In the genomic region with DNA sequence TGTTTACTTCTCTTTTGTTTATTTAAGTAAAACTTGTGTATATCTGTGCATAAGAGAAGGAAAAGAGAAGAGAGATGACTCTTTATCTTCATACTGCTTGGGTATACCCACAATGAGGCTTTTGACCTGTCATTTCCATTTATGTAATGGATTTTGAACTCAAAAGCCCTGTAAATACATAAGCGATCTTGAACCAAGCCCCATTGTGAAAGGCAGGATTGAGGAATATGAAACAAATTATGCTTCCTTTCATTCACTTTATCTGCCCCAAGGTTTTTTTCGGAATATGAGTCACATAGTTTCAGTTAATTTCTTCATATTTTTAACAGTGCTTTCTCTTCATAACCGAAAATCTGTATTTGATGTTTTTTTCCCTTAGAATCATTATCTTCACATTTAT, we compare ENCODE assay signal across 9 cellular contexts. TPM values are rescaled to one million over a fixed set of nuclear protein-coding genes. Genes with fewer than 3 reads are reported as not detected.
DNase-seq lines count a peak whose midpoint lies in the region; ATAC-seq and TF ChIP-seq lines count a peak whose summit lies in the region.
"Had no signal": no experiment of that assay in that cellular context is flagged by ENCODE, and none has a peak within 500 bp of the region (broad histone marks: within the 10 kb centered on the region; RNA-seq: fewer than 3 reads in every experiment).

No MANE protein-coding gene starts in this region.

- no peak overlapping the region for H2AK5ac ChIP-seq in IMR-90 (ENCODE audit: low read depth, low read length)

- peak overlapping the region; percentile 61; the same call in 1 of the 2 replicates for H2BK20ac ChIP-seq in IMR-90 (ENCODE audit: low read depth, low read length)

- peak overlapping the region; percentile 6; the same call in 1 of the 2 replicates for H3K27ac ChIP-seq in IMR-90 (ENCODE audit: insufficient read depth, low read length)
- H3K27ac ChIP-seq in smooth muscle cell (ENCODE audit: low read depth): peak overlapping the region; percentile 6

- peak overlapping the region; percentile 38; the same call in 1 of the 3 replicates for H2BK15ac ChIP-seq in IMR-90 (ENCODE audit: low read depth, low read length)

- in situ Hi-C loops in IMR-90 (cut with MboI; ENCODE audit: low sequenced_read_pairs): no loop called here

- H3K4me1 ChIP-seq in IMR-90 (ENCODE audit: control insufficient read depth, insufficient read depth, low read length) (peaks cover 18% of the 10 kb centered on the region), smooth muscle cell (ENCODE audit: low read depth) (no peaks in the 10 kb centered on the region)

- no peak overlapping the region for H4K91ac ChIP-seq in IMR-90 (ENCODE audit: insufficient read depth, low read depth, low read length)

- H3K4ac ChIP-seq in IMR-90 (ENCODE audit: low read depth, low read length): peak overlapping the region; percentile 70; the same call in 1 of the 2 replicates

- peak overlapping the region; percentile 90 for H2BK120ac ChIP-seq in IMR-90 (ENCODE audit: low read depth, low read length)

- H3K9me1 ChIP-seq in IMR-90 (ENCODE audit: insufficient read depth, low read length): peaks cover 18% of the 10 kb centered on the region

- dilution Hi-C loops in IMR-90 (cut with HindIII; ENCODE audit: low sequenced_read_pairs, unreplicated experiment): no loop called here

- H3K14ac ChIP-seq in IMR-90 (replicated peaks; ENCODE audit: low read depth, low read length): no peak overlapping the region; the same call in 1 of the 2 replicates

- H3K56ac ChIP-seq in IMR-90 (ENCODE audit: extremely low read depth, insufficient read depth, low read length): 0 out of 2 replicates have a peak overlapping the region, but pooled peaks have one; percentile 20

- H3K9ac ChIP-seq in IMR-90 (ENCODE audit: low read depth, low read length): no peak overlapping the region
- H3K9ac ChIP-seq in smooth muscle cell (ENCODE audit: low read depth): no peak overlapping the region

- no peak for TF ChIP-seq RAD21 in IMR-90 (IDR thresholded peaks at IDR 0.05; ENCODE audit: low read length)

- H3K36me3 ChIP-seq in IMR-90 (ENCODE audit: control insufficient read depth, insufficient read depth, low read length) (peaks cover 8% of the 10 kb centered on the region), smooth muscle cell (ENCODE audit: low read depth) (no peaks in the 10 kb centered on the region)

- peak overlapping the region; percentile 91 for H2BK5ac ChIP-seq in IMR-90 (ENCODE audit: low read depth, low read length, poor library complexity, severe bottlenecking)

- TF ChIP-seq CTCF in IMR-90 (conservative IDR thresholded peaks at IDR 0.05; ENCODE audit: low read depth, low read length): no peak
- no peak for TF ChIP-seq CTCF in WI38 (IDR thresholded peaks at IDR 0.05; ENCODE audit: low read depth, low read length)
- TF ChIP-seq CTCF in smooth muscle cell (IDR thresholded peaks at IDR 0.05; ENCODE audit: borderline replicate concordance, insufficient read depth, poor library complexity, severe bottlenecking): no peak

- H4K5ac ChIP-seq in IMR-90 (ENCODE audit: low read depth, low read length): peak overlapping the region; percentile 38; the same call in 1 of the 2 replicates

- peak overlapping the region; percentile 73; the same call in 1 of the 2 replicates for H3K23ac ChIP-seq in IMR-90 (ENCODE audit: low read depth, low read length)

- H2AFZ ChIP-seq in IMR-90 (replicated peaks; ENCODE audit: low read length, poor library complexity): no peak overlapping the region
- no peak overlapping the region for H2AFZ ChIP-seq in smooth muscle cell (ENCODE audit: low read depth)

- no peak overlapping the region for H2AK9ac ChIP-seq in IMR-90 (replicated peaks; ENCODE audit: low read depth, low read length, poor library complexity)

- peak overlapping the region; percentile 12; the same call in 1 of the 2 replicates for H3K4me3 ChIP-seq in IMR-90 (ENCODE audit: insufficient read depth, low read depth, low read length)
- peak overlapping the region; percentile 17; the same call in 1 of the 2 replicates for H3K4me3 ChIP-seq in WI38 (ENCODE audit: low read depth, low read length)
- H3K4me3 ChIP-seq in smooth muscle cell: no peak overlapping the region

- no TSS peak for BruUV-seq in IMR-90 (replicated peaks; lab: Mats Ljungman, UMichigan)

- H3K27me3 ChIP-seq in IMR-90 (ENCODE audit: control insufficient read depth, insufficient read depth, low read length) (no peaks in the 10 kb centered on the region), smooth muscle cell (ENCODE audit: low read depth) (no peaks in the 10 kb centered on the region)

- peak overlapping the region; percentile 74 for H3K18ac ChIP-seq in IMR-90 (ENCODE audit: low read depth, low read length)

- no peaks in the 10 kb centered on the region for H3F3A ChIP-seq in smooth muscle cell (ENCODE audit: low read depth)

- no peak for TF ChIP-seq POLR2A in IMR-90 (IDR thresholded peaks at IDR 0.05; ENCODE audit: low read depth, low read length)

- peak overlapping the region in 1 of 2 experiments; percentile 25; a peak in 1 of 4 replicates for H4K8ac ChIP-seq in IMR-90 (ENCODE audit: low read depth in 2 of 2, low read length in 2 of 2)

- ATAC-seq in IMR-90 (ENCODE audit: low read depth) (peak; percentile 74), HG03095 (IDR thresholded peaks at IDR 0.05; ENCODE audit: unreplicated experiment) (no peak)

- H3K9me3 ChIP-seq in IMR-90 (ENCODE audit: control insufficient read depth, insufficient read depth, low read length) (peaks cover 2% of the 10 kb centered on the region; the same call in 1 of the 2 replicates), smooth muscle cell (replicated peaks; ENCODE audit: low read depth) (no peaks in the 10 kb centered on the region)

- H3K79me1 ChIP-seq in IMR-90 (ENCODE audit: low read depth in 1 of 2, low read length in 2 of 2): peaks cover 22 to 59% of the 10 kb centered on the region in 2 experiments

- CTCF ChIA-PET in IMR-90 (lab: Yijun Ruan, JAX): no interaction called here

- POLR2A ChIA-PET in IMR-90 (lab: Charles Lee; ENCODE audit: unreplicated experiment): no interaction called here

- intact Hi-C loops in IMR-90 (cut with micrococcal nuclease): no loop called here

- DNase-seq in IMR-90: peak; percentile 72
- peak; percentile 98 for DNase-seq in foreskin melanocyte
- no peak for DNase-seq in smooth muscle cell (lab: John Stamatoyannopoulos, UW; ENCODE audit: unreplicated experiment)
- DNase-seq in NCI-H1694 (lab: John Stamatoyannopoulos, UW): no peak
- DNase-seq in activated CD4-positive, alpha-beta T cell treated with anti-CD3 and anti-CD28 coated beads for 48 hours: no peak
- no peak for DNase-seq in middle frontal gyrus (ENCODE audit: extremely low spot score, low spot score)
- DNase-seq: NCI-H748 treated with DMSO at 0.1 percent for 48 hours had no signal

- H4K20me1 ChIP-seq in IMR-90 (ENCODE audit: insufficient read depth, low read length) (no peaks in the 10 kb centered on the region), smooth muscle cell (ENCODE audit: low read depth) (peaks cover 3% of the 10 kb centered on the region)

- WGBS in IMR-90 (ENCODE audit: extremely low coverage in 2 of 2, insufficient read length in 1 of 2), 2 experiments: no CpG with 5 or more reads among the region's 3 CpGs
- 88% methylated on average over 3 of the region's 3 CpGs for WGBS in smooth muscle cell (ENCODE audit: low lambda C conversion rate)

- peaks cover 21% of the 10 kb centered on the region for H3K79me2 ChIP-seq in smooth muscle cell (ENCODE audit: low read depth)

- H3K4me2 ChIP-seq in IMR-90 (ENCODE audit: low read depth, low read length): peak overlapping the region; percentile 81; the same call in 1 of the 2 replicates
- peak overlapping the region; percentile 1 for H3K4me2 ChIP-seq in smooth muscle cell

TF ChIP-seq in IMR-90, 13 proteins besides CTCF, POLR2A, EP300 and RAD21:
- TF ChIP-seq NFE2L2 (IDR thresholded peaks at IDR 0.05; ENCODE audit: low read depth, low read length) (no peak), CEBPB (IDR thresholded peaks at IDR 0.05; ENCODE audit: low read depth, low read length) (peak; percentile 54; the same call in 1 of the 2 replicates)

RNA-seq across cellular contexts. Expression of a gene that starts 21.4 kb away (rescaled TPM):
- total RNA-seq in IMR-90 (2012; rRNA removed): 25.5 and 32.8 TPM in 2 replicates
- 14.6 and 15.4 TPM in 2 replicates for polyA plus RNA-seq in IMR-90 (2012; rRNA removed)
- 5.6 and 7.6 TPM in 2 replicates for polyA plus RNA-seq in IMR-90 (2012; cell fraction: cytosol; rRNA removed)
- polyA plus RNA-seq in IMR-90 (2012; cell fraction: nucleus; rRNA removed; ENCODE audit: low replicate concordance): 8.0 and 21.3 TPM in 2 replicates
- 11.0 and 16.9 TPM in 2 replicates for total RNA-seq in smooth muscle cell
- 6.7 and 7.3 TPM in 2 replicates for polyA plus RNA-seq in smooth muscle cell

RNA-seq across cellular contexts. Expression of a gene that starts 21.5 kb away (rescaled TPM):
- total RNA-seq in IMR-90 (2012; rRNA removed): 13.3 and 22.8 TPM in 2 replicates
- polyA plus RNA-seq in IMR-90 (2012; rRNA removed): 13.7 and 15.7 TPM in 2 replicates
- 5.1 and 6.2 TPM in 2 replicates for polyA plus RNA-seq in IMR-90 (2012; cell fraction: cytosol; rRNA removed)
- polyA plus RNA-seq in IMR-90 (2012; cell fraction: nucleus; rRNA removed; ENCODE audit: low replicate concordance): 4.6 and 8.7 TPM in 2 replicates
- 22.5 and 24.0 TPM in 2 replicates for total RNA-seq in smooth muscle cell
- 15.0 and 16.8 TPM in 2 replicates for polyA plus RNA-seq in smooth muscle cell

Comparison
In these comparisons a context has a peak if more than half of its experiments do, and no peak if none do; other contexts are left out.
1. DNase-seq: peak in IMR-90 (single experiment) and foreskin melanocyte (single experiment); none in smooth muscle cell (single experiment), NCI-H1694 (single experiment), activated CD4-positive, alpha-beta T cell treated with anti-CD3 and anti-CD28 coated beads for 48 hours (single experiment) and middle frontal gyrus (single experiment).